In genomic region chr17:43832976-43833829, GRCh38 we compare ENCODE assay signal across 8 cellular contexts. TPM values are rescaled to one million over a fixed set of nuclear protein-coding genes. Genes with fewer than 3 reads are reported as not detected.
A peak's percentile ranks its signal among the peaks of the same experiment; 100 is the strongest.
DNase-seq lines count a peak whose midpoint lies in the region; ATAC-seq and TF ChIP-seq lines count a peak whose summit lies in the region.

Gene MPP3, minus strand, starts transcription at chr17:43833146. Its CDS starts 1,240 bp downstream, at chr17:43831906.

- peaks cover 2% of the 10 kb centered on the region for H3K27me3 ChIP-seq in lower lobe of right lung (ENCODE audit: low read depth)

- DNase-seq in NCI-H1417 (lab: John Stamatoyannopoulos, UW), result peak; percentile 73 to 84 (median 80)
- DNase-seq in NCI-H1417 treated with DMSO at 0.1 percent for 48 hours (lab: John Stamatoyannopoulos, UW), result no peak
- DNase-seq in NCI-H226, result peak; percentile 76
- DNase-seq in activated CD8-positive, alpha-beta T cell treated with anti-CD3 and anti-CD28 coated beads for 36 hours, result peak; percentile 32
- DNase-seq in effector memory CD8-positive, alpha-beta T cell, result peak; percentile 26 to 46 (median 34)
- DNase-seq in lower lobe of right lung, result peak; percentile 78
- peak; percentile 16 to 35 for DNase-seq in stimulated activated CD4-positive, alpha-beta T cell treated with anti-CD3 and anti-CD28 coated beads, Interleukin-4, amount 100 ng/mL, for 48 hours (ENCODE audit: low read depth in 2 of 2)

- no peaks in the 10 kb centered on the region for H3K36me3 Mint-ChIP-seq in activated CD8-positive, alpha-beta T cell treated with anti-CD3 and anti-CD28 coated beads for 36 hours (ENCODE audit: low read depth)
- no peaks in the 10 kb centered on the region for H3K36me3 Mint-ChIP-seq in effector memory CD8-positive, alpha-beta T cell (ENCODE audit: insufficient read depth)

- peaks cover 32% of the 10 kb centered on the region for H3K27me3 Mint-ChIP-seq in activated CD8-positive, alpha-beta T cell treated with anti-CD3 and anti-CD28 coated beads for 36 hours
- H3K27me3 Mint-ChIP-seq in effector memory CD8-positive, alpha-beta T cell, result peaks cover 42 to 57% of the 10 kb centered on the region in 2 donors

- H3K9me3 Mint-ChIP-seq in activated CD8-positive, alpha-beta T cell treated with anti-CD3 and anti-CD28 coated beads for 36 hours, result no peaks in the 10 kb centered on the region
- no peaks in the 10 kb centered on the region for H3K9me3 Mint-ChIP-seq in effector memory CD8-positive, alpha-beta T cell

- no peak within 1 kb of the TSS for H3K27ac Mint-ChIP-seq in activated CD8-positive, alpha-beta T cell treated with anti-CD3 and anti-CD28 coated beads for 36 hours
- H3K27ac Mint-ChIP-seq in effector memory CD8-positive, alpha-beta T cell, result peak within 1 kb of the TSS in 1 of 2 donors; percentile 63

- H3K4me1 ChIP-seq in lower lobe of right lung, result peaks cover 39% of the 10 kb centered on the region

- POLR2A ChIA-PET in activated CD8-positive, alpha-beta T cell treated with anti-CD3 and anti-CD28 coated beads for 36 hours (lab: Charles Lee), result interaction anchor here (1.0 kb wide), 1 partner anchor 14 kb away, joined by 4 read pairs; no protein-coding TSS in a partner anchor

- CTCF ChIA-PET in activated CD8-positive, alpha-beta T cell treated with anti-CD3 and anti-CD28 coated beads for 36 hours (lab: Charles Lee), result interaction anchor here (1.2 kb wide), 1 partner anchor 13 kb away, joined by 3 read pairs; no protein-coding TSS in a partner anchor

- H3K36me3 ChIP-seq in lower lobe of right lung, result peaks cover 11% of the 10 kb centered on the region

- peak within 1 kb of the TSS; percentile 73 for H3K27ac ChIP-seq in lower lobe of right lung

- no peak for TF ChIP-seq CTCF in activated CD8-positive, alpha-beta T cell treated with anti-CD3 and anti-CD28 coated beads for 36 hours (IDR thresholded peaks at IDR 0.05)
- no peak for TF ChIP-seq CTCF in lower lobe of right lung (IDR thresholded peaks at IDR 0.05)

- intact Hi-C loops in activated CD8-positive, alpha-beta T cell treated with anti-CD3 and anti-CD28 coated beads for 36 hours (cut with micrococcal nuclease), result no loop called here
- intact Hi-C loops in lower lobe of right lung (cut with DNase I), result no loop called here

- H3K4me1 Mint-ChIP-seq in activated CD8-positive, alpha-beta T cell treated with anti-CD3 and anti-CD28 coated beads for 36 hours (ENCODE audit: low read depth), result peaks cover 7% of the 10 kb centered on the region
- H3K4me1 Mint-ChIP-seq in effector memory CD8-positive, alpha-beta T cell (ENCODE audit: low read depth in 2 of 2), result peaks cover 8 to 12% of the 10 kb centered on the region in 2 donors

- no peaks in the 10 kb centered on the region for H3K9me3 ChIP-seq in lower lobe of right lung

- peak within 1 kb of the TSS; percentile 71 for H3K4me3 ChIP-seq in lower lobe of right lung

- peak; percentile 81 for ATAC-seq in activated CD8-positive, alpha-beta T cell treated with anti-CD3 and anti-CD28 coated beads for 36 hours
- peak; percentile 92 for ATAC-seq in effector memory CD8-positive, alpha-beta T cell (replicated peaks)
- peak; percentile 93 to 95 for ATAC-seq in lower lobe of right lung
- no peak for ATAC-seq in GM21619 (IDR thresholded peaks at IDR 0.05; ENCODE audit: unreplicated experiment)

- H3K4me3 Mint-ChIP-seq in activated CD8-positive, alpha-beta T cell treated with anti-CD3 and anti-CD28 coated beads for 36 hours, result peak within 1 kb of the TSS; percentile 64
- peak within 1 kb of the TSS; percentile 84 to 89 for H3K4me3 Mint-ChIP-seq in effector memory CD8-positive, alpha-beta T cell

RNA-seq across cellular contexts. Expression of gene MPP3, which starts in this region (rescaled TPM):
- under 1 TPM; 0.27 to 0.31 TPM for total RNA-seq in activated CD8-positive, alpha-beta T cell treated with anti-CD3 and anti-CD28 coated beads for 36 hours
- 19.2 TPM for total RNA-seq in lower lobe of right lung

Comparison
In these comparisons a context has a peak if more than half of its experiments do, and no peak if none do; other contexts are left out.
1. RNA of gene MPP3 (total RNA-seq): 19.2 TPM in lower lobe of right lung (single experiment); 0.27 to 0.31 TPM in activated CD8-positive, alpha-beta T cell treated with anti-CD3 and anti-CD28 coated beads for 36 hours; every median in the first group is over 10 times any median in the second.
2. Peak in DNase-seq and ATAC-seq in activated CD8-positive, alpha-beta T cell treated with anti-CD3 and anti-CD28 coated beads for 36 hours; RNA of the gene not detected or under 1 TPM.